25 cellular contexts compared by ENCODE assay signal in the genomic region with DNA sequence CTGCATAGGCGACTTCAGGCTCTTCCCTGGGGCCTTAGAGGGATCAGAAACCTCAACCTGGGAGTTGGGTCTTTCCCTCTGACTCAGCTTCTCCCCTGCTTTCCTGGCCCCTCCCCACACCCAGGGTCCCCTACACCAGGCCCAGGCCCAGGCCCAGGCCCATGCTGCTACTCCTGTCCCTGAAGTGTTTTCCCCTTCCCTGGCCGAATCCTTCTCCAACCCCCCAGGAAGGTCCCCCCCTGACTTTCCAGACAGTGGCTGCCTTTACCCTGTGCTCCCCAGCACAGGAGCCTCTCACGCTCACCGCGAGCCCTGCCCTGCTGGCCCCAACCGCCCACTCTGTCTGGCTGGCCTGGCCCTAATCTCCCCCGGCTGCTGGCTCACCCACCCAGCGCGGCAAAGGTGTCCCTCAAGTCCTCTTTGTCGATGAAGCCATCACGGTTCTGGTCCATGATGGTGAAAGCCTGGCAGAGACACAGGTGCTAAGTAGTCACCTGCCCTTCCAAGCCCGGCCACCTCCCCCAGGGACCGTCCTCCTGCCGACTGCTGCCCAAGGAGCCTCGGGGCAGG. TPM values are rescaled to one million over a fixed set of nuclear protein-coding genes. Genes with fewer than 3 reads are reported as not detected.
DNase-seq lines count a peak whose midpoint lies in the region; ATAC-seq, FAIRE-seq and TF ChIP-seq lines count a peak whose summit lies in the region.
"Had no signal": no experiment of that assay in that cellular context is flagged by ENCODE, and none has a peak within 500 bp of the region (broad histone marks: within the 10 kb centered on the region; RNA-seq: fewer than 3 reads in every experiment).

No MANE protein-coding gene starts in this region.

- H3K27ac ChIP-seq in H1 (ENCODE audit: low read depth, low read length) = no peak overlapping the region
- H3K27ac ChIP-seq in mesendoderm (ENCODE audit: low read depth, low read length) = no peak overlapping the region
- peak overlapping the region; percentile 98 for H3K27ac ChIP-seq in smooth muscle cell (ENCODE audit: low read depth)

- TF ChIP-seq CTCF in H1 (IDR thresholded peaks at IDR 0.05; ENCODE audit: control extremely low read depth in 1 of 3, insufficient read depth in 1 of 3, low read depth in 1 of 3, low read length in 3 of 3) = no peak
- no peak for TF ChIP-seq CTCF in smooth muscle cell (IDR thresholded peaks at IDR 0.05; ENCODE audit: borderline replicate concordance, insufficient read depth, poor library complexity, severe bottlenecking)
- TF ChIP-seq CTCF in GM10248 (IDR thresholded peaks at IDR 0.05; ENCODE audit: control extremely low read depth, extremely low read depth, low read depth, missing control alignments) = no peak

- H3K4me1 ChIP-seq in NT2/D1 (ENCODE audit: insufficient read depth, insufficient read length) (peaks cover 17% of the 10 kb centered on the region), H1 (replicated peaks in 1 of 4; ENCODE audit: control insufficient read depth in 3 of 4, insufficient read depth in 4 of 4, low read length in 3 of 4) (peaks cover 0 to 26% (median 17%) of the 10 kb centered on the region in 4 experiments; a peak in 6 of 7 replicates), mesendoderm (ENCODE audit: control insufficient read depth, low read depth, low read length) (peaks cover 2% of the 10 kb centered on the region), smooth muscle cell (ENCODE audit: low read depth) (peaks cover 38% of the 10 kb centered on the region)
- H3K4me1 ChIP-seq: BE2C had no signal

- H3K14ac ChIP-seq in H1 (ENCODE audit: insufficient read length) = no peak overlapping the region

- H4K5ac ChIP-seq in H1 (ENCODE audit: insufficient read length, low read depth, low read length) (no peak overlapping the region), mesendoderm (ENCODE audit: low read length) (no peak overlapping the region)

- no peaks in the 10 kb centered on the region for H3K23me2 ChIP-seq in H1 (ENCODE audit: low read depth, low read length)

- H3K4me2 ChIP-seq in H1 (ENCODE audit: insufficient read depth in 1 of 2, low read depth in 2 of 2, low read length in 2 of 2) (no peak overlapping the region), mesendoderm (ENCODE audit: low read length) (no peak overlapping the region), smooth muscle cell (peak overlapping the region; percentile 55)

- H2BK5ac ChIP-seq in H1 (ENCODE audit: low read depth, low read length) = no peak overlapping the region; the same call in 1 of the 2 replicates
- no peak overlapping the region for H2BK5ac ChIP-seq in mesendoderm (ENCODE audit: low read length)

- no peak overlapping the region for H3K4ac ChIP-seq in H1 (replicated peaks; ENCODE audit: insufficient read length, low read depth, low read length)
- peak overlapping the region; percentile 56 for H3K4ac ChIP-seq in mesendoderm (ENCODE audit: low read depth, low read length)

- H4K8ac ChIP-seq in H1 (ENCODE audit: extremely low read depth, insufficient read depth, low read length) (peak overlapping the region; percentile 45; the same call in 1 of the 2 replicates), mesendoderm (ENCODE audit: low read depth, low read length) (no peak overlapping the region)

- no peaks in the 10 kb centered on the region for H4K20me1 ChIP-seq in H1 (replicated peaks in 1 of 2; ENCODE audit: control insufficient read depth in 1 of 2, insufficient read depth in 2 of 2, low read length in 2 of 2)
- no peaks in the 10 kb centered on the region for H4K20me1 ChIP-seq in smooth muscle cell (ENCODE audit: low read depth)

- H3F3A ChIP-seq in smooth muscle cell (ENCODE audit: low read depth) = peaks cover 29% of the 10 kb centered on the region

- CTCF ChIA-PET in H1 (lab: Charles Lee; ENCODE audit: partially characterized antibody) = interaction anchor here (1.9 to 3.3 kb wide), 3 partner anchors 9 to 46 kb away, joined by 7 to 15 read pairs (median 10); no protein-coding TSS in a partner anchor
- CTCF ChIA-PET in GM10248 (lab: Yijun Ruan, JAX) = no interaction called here

- H2BK12ac ChIP-seq in H1 (ENCODE audit: low read depth, low read length) = no peak overlapping the region

- TF ChIP-seq POLR2A in H1 (IDR thresholded peaks at IDR 0.05; ENCODE audit: control extremely low read depth in 1 of 2, low read depth in 2 of 2, low read length in 2 of 2) (no peak), GM12892 (IDR thresholded peaks at IDR 0.05; ENCODE audit: low read depth, low read length) (no peak)

- H2AFZ ChIP-seq in H1 (ENCODE audit: low read length) = no peak overlapping the region
- no peak overlapping the region for H2AFZ ChIP-seq in smooth muscle cell (ENCODE audit: low read depth)

- WGBS in H1 (ENCODE audit: extremely low coverage in 1 of 2, insufficient coverage in 1 of 2, insufficient read length in 1 of 2, insufficient replicate concordance in 2 of 2, low coverage in 1 of 2, low lambda C conversion rate in 2 of 2, missing lambda C conversion rate in 1 of 2), 2 experiments = 85% methylated on average over 14 of the region's 15 CpGs; no CpG with 5 or more reads in 1 of the 2 experiments
- no CpG with 5 or more reads among the region's 15 CpGs for WGBS in mesendoderm (ENCODE audit: extremely low coverage, insufficient coverage, low lambda C conversion rate)
- WGBS in smooth muscle cell (ENCODE audit: low lambda C conversion rate) = 36% methylated on average over 15 of the region's 15 CpGs

- H2BK15ac ChIP-seq in H1 (ENCODE audit: low read length) = no peak overlapping the region
- H2BK15ac ChIP-seq in mesendoderm (replicated peaks; ENCODE audit: low read depth) = no peak overlapping the region

- no peak overlapping the region for H4K91ac ChIP-seq in H1 (replicated peaks; ENCODE audit: insufficient read length, low read length)

- H3K79me2 ChIP-seq in H1 (ENCODE audit: control insufficient read depth in 1 of 2, insufficient read depth in 2 of 2, low read length in 2 of 2) (no peaks in the 10 kb centered on the region), mesendoderm (ENCODE audit: control insufficient read depth, insufficient read depth, low read length) (no peaks in the 10 kb centered on the region), smooth muscle cell (ENCODE audit: low read depth) (no peaks in the 10 kb centered on the region)

- H3K4me3 ChIP-seq in NT2/D1 (ENCODE audit: insufficient read length, low read depth) (no peak overlapping the region), H1 (ENCODE audit: extremely low read depth in 1 of 4, insufficient read depth in 2 of 4, low read depth in 3 of 4, low read length in 4 of 4) (no peak overlapping the region), mesendoderm (ENCODE audit: low read length) (no peak overlapping the region), smooth muscle cell (no peak overlapping the region)

- TF ChIP-seq RAD21 in H1 (IDR thresholded peaks at IDR 0.05 in 1 of 2, conservative IDR thresholded peaks at IDR 0.05 in 1 of 2; ENCODE audit: low read depth in 2 of 2, low read length in 2 of 2) = no peak

- H3K23ac ChIP-seq in H1 (ENCODE audit: insufficient read length) (no peak overlapping the region), mesendoderm (ENCODE audit: low read length) (no peak overlapping the region)

- no peak overlapping the region; the same call in 1 of the 2 replicates for H2AK5ac ChIP-seq in H1 (ENCODE audit: low read depth, low read length)
- no peak overlapping the region for H2AK5ac ChIP-seq in mesendoderm (ENCODE audit: low read length)

- H2BK120ac ChIP-seq in H1 (replicated peaks; ENCODE audit: low read depth, low read length) (no peak overlapping the region), mesendoderm (ENCODE audit: low read depth, low read length) (no peak overlapping the region)

- H3K56ac ChIP-seq in H1 (replicated peaks; ENCODE audit: insufficient read length, low read depth, low read length) = no peak overlapping the region
- H3K56ac ChIP-seq in mesendoderm (ENCODE audit: low read length) = peak overlapping the region; percentile 32

- no peak for DNase-seq in NT2/D1 (ENCODE audit: low read depth, low spot score)
- DNase-seq in H1 (ENCODE audit: low read depth in 1 of 2, low spot score in 2 of 2) = no peak
- no peak for DNase-seq in mesendoderm
- DNase-seq in smooth muscle cell (lab: John Stamatoyannopoulos, UW; ENCODE audit: unreplicated experiment) = no peak
- no peak for DNase-seq in GM12892 (ENCODE audit: insufficient read length)
- no peak for DNase-seq in activated gamma-delta T cell treated with Interleukin-2 at 50 U/mL for 16 hours
- no peak for DNase-seq in GM10248 (ENCODE audit: extremely low spot score)
- DNase-seq: ACHN; BE2C; C1 segment of cervical spinal cord; CD4-positive, CD25-positive, alpha-beta regulatory T cell; CD8-positive, alpha-beta memory T cell; COR-L47; DMS 273 treated with DMSO at 0.1 percent for 48 hours; DMS53; DND-41; EL; HCEC 1CT; HFFc6; KG1 had no signal

- H3K79me1 ChIP-seq in H1 (ENCODE audit: low read depth, low read length) (no peaks in the 10 kb centered on the region), mesendoderm (ENCODE audit: low read length) (no peaks in the 10 kb centered on the region)

- H3K9me3 ChIP-seq in NT2/D1 (ENCODE audit: insufficient read depth, low read length) (no peaks in the 10 kb centered on the region), H1 (ENCODE audit: insufficient read depth in 2 of 2, low read depth in 1 of 2, low read length in 1 of 2) (no peaks in the 10 kb centered on the region), smooth muscle cell (replicated peaks; ENCODE audit: low read depth) (no peaks in the 10 kb centered on the region)
- H3K9me3 ChIP-seq: BE2C had no signal

- ATAC-seq in HG03139 (IDR thresholded peaks at IDR 0.05; ENCODE audit: unreplicated experiment) = no peak
- ATAC-seq: HepG2 had no signal

- H3K27me3 ChIP-seq in NT2/D1 (ENCODE audit: insufficient read depth, insufficient read length) (no peaks in the 10 kb centered on the region), H1 (replicated peaks in 1 of 4; ENCODE audit: control insufficient read depth in 3 of 4, extremely low read depth in 1 of 4, insufficient read depth in 3 of 4, low read length in 3 of 4) (no peaks in the 10 kb centered on the region), mesendoderm (ENCODE audit: insufficient read depth, low read length, poor library complexity) (no peaks in the 10 kb centered on the region), smooth muscle cell (ENCODE audit: low read depth) (no peaks in the 10 kb centered on the region)

- TF ChIP-seq EP300 in H1 (IDR thresholded peaks at IDR 0.05; ENCODE audit: borderline replicate concordance in 1 of 2, low read depth in 2 of 2, low read length in 2 of 2) = no peak

- H2BK20ac ChIP-seq in H1 (ENCODE audit: low read length) = no peak overlapping the region

- POLR2A ChIA-PET in H1 (lab: Charles Lee; ENCODE audit: partially characterized antibody) = no interaction called here
- POLR2A ChIA-PET in GM10248 (lab: Yijun Ruan, JAX) = no interaction called here

- FAIRE-seq in H1 (lab: Jason Lieb, UNC) (no peak), GM12892 (lab: Jason Lieb, UNC) (no peak)
- FAIRE-seq: A204.1, HepG2 had no signal

- H3K9ac ChIP-seq in NT2/D1 (ENCODE audit: insufficient read length, low read depth) = peak overlapping the region; percentile 50
- no peak overlapping the region for H3K9ac ChIP-seq in H1 (replicated peaks in 1 of 4; ENCODE audit: extremely low read depth in 1 of 4, low read depth in 3 of 4, low read length in 3 of 4)
- no peak overlapping the region for H3K9ac ChIP-seq in mesendoderm (ENCODE audit: low read length)
- peak overlapping the region; percentile 92 for H3K9ac ChIP-seq in smooth muscle cell (ENCODE audit: low read depth)

- no peaks in the 10 kb centered on the region for H3K36me3 ChIP-seq in NT2/D1 (ENCODE audit: insufficient read depth, insufficient read length, low read length)
- no peaks in the 10 kb centered on the region for H3K36me3 ChIP-seq in H1 (ENCODE audit: control insufficient read depth in 2 of 4, insufficient read depth in 4 of 4, low read length in 3 of 4)
- H3K36me3 ChIP-seq in mesendoderm (ENCODE audit: control insufficient read depth, insufficient read depth, low read length) = no peaks in the 10 kb centered on the region
- no peaks in the 10 kb centered on the region for H3K36me3 ChIP-seq in smooth muscle cell (ENCODE audit: low read depth)
- H3K36me3 ChIP-seq: BE2C had no signal

- H3K18ac ChIP-seq in H1 (ENCODE audit: extremely low read depth, low read length) = no peak overlapping the region; the same call in none of the 2 replicates
- H3K18ac ChIP-seq in mesendoderm (ENCODE audit: low read length) = peak overlapping the region; percentile 11

RNA-seq across cellular contexts. Expression of a gene that starts 6.4 kb away (rescaled TPM):
- total RNA-seq in H1 (2021; fragmentation: NEBNext Ultra II Directional; extraction: Animal tissue kit (Norgen Biotek cat#: 25700)) = 0.44 TPM in 1 of 2 replicates, not detected in the other
- polyA plus RNA-seq in H1 (2011; rRNA removed) = 0.18 and 0.20 TPM in 2 replicates
- 0.28 TPM for polyA plus RNA-seq in H1 (2011; cell fraction: cytosol; rRNA removed)
- polyA plus RNA-seq in H1 (2011; cell fraction: nucleus; rRNA removed) = not detected
- 0.67 TPM in 1 of 4 replicates, not detected in the others for polyA plus RNA-seq in H1 (2012, experiment 1 of 2)
- polyA plus RNA-seq in H1 (2012, experiment 2 of 2) = not detected
- 0.10 TPM for polyA plus RNA-seq in H1 (2013, experiment 1 of 2)
- 0.22 TPM for polyA plus RNA-seq in H1 (2013, experiment 2 of 2)
- not detected in 2 replicates for polyA minus RNA-seq in H1 (2011; rRNA and poly(A)+ RNA removed)
- polyA minus RNA-seq in H1 (2011; cell fraction: cytosol; rRNA and poly(A)+ RNA removed) = not detected
- not detected for polyA minus RNA-seq in H1 (2011; cell fraction: nucleus; rRNA and poly(A)+ RNA removed)
- 3.1 TPM for polyA plus RNA-seq in mesendoderm (2013, experiment 1 of 2)
- polyA plus RNA-seq in mesendoderm (2013, experiment 2 of 2) = 2.5 TPM
- 5.3 and 14.3 TPM in 2 replicates for total RNA-seq in smooth muscle cell
- 19.0 and 32.7 TPM in 2 replicates for polyA plus RNA-seq in smooth muscle cell
- not detected for polyA plus RNA-seq in GM12892 (2012; ENCODE audit: missing spikeins)
- total RNA-seq: CD4-positive, CD25-positive, alpha-beta regulatory T cell; CD8-positive, alpha-beta memory T cell; H4; HepG2; HFFc6 had no signal
- polyA plus RNA-seq: CD4-positive, CD25-positive, alpha-beta regulatory T cell; CD8-positive, alpha-beta memory T cell; HepG2; IgD-negative memory B cell had no signal

Comparison
In these comparisons a context has a peak if more than half of its experiments do, and no peak if none do; other contexts are left out.
1. H3K9ac ChIP-seq: peak in NT2/D1 (single experiment) and smooth muscle cell (single experiment); none in H1 (0 of 4) and mesendoderm (single experiment).